In the genomic region with DNA sequence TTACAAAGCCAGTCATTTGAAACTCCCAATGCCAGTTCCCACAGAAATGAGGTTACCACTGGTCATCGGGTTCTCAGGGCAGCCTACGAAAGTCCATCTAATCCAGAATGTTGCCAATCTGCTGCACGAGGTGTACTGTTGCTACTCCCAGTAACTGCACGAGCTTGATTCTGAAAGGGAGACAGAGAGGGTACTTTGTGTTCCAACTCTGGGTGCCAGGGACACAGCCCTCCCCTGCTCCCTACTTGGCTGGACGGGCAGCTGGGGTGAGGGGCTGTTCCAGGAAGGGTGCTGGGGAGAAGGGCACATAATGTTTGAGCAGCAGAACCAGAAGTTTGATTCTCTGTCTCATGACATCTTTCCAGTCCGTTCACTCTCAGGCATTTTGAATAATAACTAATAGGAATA, we compare ENCODE assay signal across 23 cellular contexts. TPM values are rescaled to one million over a fixed set of nuclear protein-coding genes. Genes with fewer than 3 reads are reported as not detected.
DNase-seq lines count a peak whose midpoint lies in the region; ATAC-seq, FAIRE-seq and TF ChIP-seq lines count a peak whose summit lies in the region.
"Had no signal": no experiment of that assay in that cellular context is flagged by ENCODE, and none has a peak within 500 bp of the region (broad histone marks: within the 10 kb centered on the region; RNA-seq: fewer than 3 reads in every experiment).

No MANE protein-coding gene starts in this region.

- no peak for TF ChIP-seq EP300 in H1 (IDR thresholded peaks at IDR 0.05; ENCODE audit: borderline replicate concordance in 1 of 2, low read depth in 2 of 2, low read length in 2 of 2)
- TF ChIP-seq EP300 in upper lobe of left lung (IDR thresholded peaks at IDR 0.05): peak in 3 of 4 donors; percentile 78 to 99 (median 90)

- H3K14ac ChIP-seq in H1 (ENCODE audit: insufficient read length): no peak overlapping the region

- DNase-seq in H1 (ENCODE audit: low read depth in 1 of 2, low spot score in 2 of 2): no peak
- DNase-seq in hypothalamus (lab: John Stamatoyannopoulos, UW): peak in 41 of 51 donors; percentile 8 to 84 (median 48)
- peak in 8 of 10 donors; percentile 12 to 80 (median 32) for DNase-seq in posterior cingulate gyrus
- DNase-seq in upper lobe of left lung: peak in 1 of 2 donors; percentile 89
- DNase-seq in foreskin fibroblast: no peak
- no peak for DNase-seq in Karpas-422
- no peak for DNase-seq in GM12891 (ENCODE audit: insufficient read length, low spot score)
- DNase-seq: activated B cell treated with CpG ODN at 0.5 μM for 24 hours; activated CD8-positive, alpha-beta T cell treated with anti-CD3 and anti-CD28 coated beads, Interleukin-2, amount 10 ng/mL, durations not matched to agents 7 days and 5 days; activated naive CD8-positive, alpha-beta T cell treated with anti-CD3 and anti-CD28 coated beads, Interleukin-2, amount 50 U/mL, for 24 hours; Calu3; effector CD4-positive, alpha-beta T cell; esophagus squamous epithelium; islet precursor cell; mucosa of descending colon; NCI-H1417 treated with DMSO at 0.1 percent for 48 hours; NCI-H2171; NCI-H82; stimulated activated CD4-positive, alpha-beta T cell treated with anti-CD3 and anti-CD28 coated beads, Interleukin-2, amount 100 ng/mL, for 24 hours; T-helper 2 cell had no signal

- H3K27me3 ChIP-seq in H1 (replicated peaks in 1 of 4; ENCODE audit: control insufficient read depth in 3 of 4, extremely low read depth in 1 of 4, insufficient read depth in 3 of 4, low read length in 3 of 4): no peaks in the 10 kb centered on the region; a peak in 1 of 7 replicates
- H3K27me3 ChIP-seq in upper lobe of left lung: no peaks in the 10 kb centered on the region
- H3K27me3 ChIP-seq in Karpas-422 (ENCODE audit: low read length): no peaks in the 10 kb centered on the region
- H3K27me3 ChIP-seq: esophagus squamous epithelium, SJSA1 had no signal

- H3K4me3 ChIP-seq in H1 (ENCODE audit: extremely low read depth in 1 of 4, insufficient read depth in 2 of 4, low read depth in 3 of 4, low read length in 4 of 4) (no peak overlapping the region), upper lobe of left lung (no peak overlapping the region), foreskin fibroblast (ENCODE audit: low read depth in 1 of 2, low read length in 2 of 2) (no peak overlapping the region), Karpas-422 (ENCODE audit: low read length) (no peak overlapping the region)
- H3K4me3 ChIP-seq: esophagus squamous epithelium, mucosa of descending colon, SJSA1 had no signal

- no peak overlapping the region for H2BK20ac ChIP-seq in H1 (ENCODE audit: low read length)

- H3K9me2 ChIP-seq in Karpas-422 (replicated peaks; ENCODE audit: insufficient read depth, low read length): no peaks in the 10 kb centered on the region

- H3K79me1 ChIP-seq in H1 (ENCODE audit: low read depth, low read length): no peaks in the 10 kb centered on the region

- CTCF ChIA-PET in H1 (lab: Charles Lee; ENCODE audit: partially characterized antibody): interaction anchor here (0.6 to 0.9 kb wide), 3 partner anchors 9 to 743 kb away, joined by 3 read pairs; no protein-coding TSS in a partner anchor

- no peak for TF ChIP-seq POLR2A in H1 (IDR thresholded peaks at IDR 0.05; ENCODE audit: control extremely low read depth in 1 of 2, low read depth in 2 of 2, low read length in 2 of 2)
- peak in 1 of 4 donors; percentile 35 for TF ChIP-seq POLR2A in upper lobe of left lung (IDR thresholded peaks at IDR 0.05)
- TF ChIP-seq POLR2A in GM12891 (IDR thresholded peaks at IDR 0.05; ENCODE audit: low read depth, low read length): no peak

- WGBS in H1 (ENCODE audit: extremely low coverage in 1 of 2, insufficient coverage in 1 of 2, insufficient read length in 1 of 2, insufficient replicate concordance in 2 of 2, low coverage in 1 of 2, low lambda C conversion rate in 2 of 2, missing lambda C conversion rate in 1 of 2), 2 experiments: 52% methylated on average over 6 of the region's 6 CpGs; no CpG with 5 or more reads in 1 of the 2 experiments
- 42 to 54% methylated on average over 4 to 6 of the region's 6 CpGs for WGBS in upper lobe of left lung, 2 donors

- no peaks in the 10 kb centered on the region for H3K36me3 ChIP-seq in H1 (ENCODE audit: control insufficient read depth in 2 of 4, insufficient read depth in 4 of 4, low read length in 3 of 4)
- no peaks in the 10 kb centered on the region for H3K36me3 ChIP-seq in upper lobe of left lung
- no peaks in the 10 kb centered on the region for H3K36me3 ChIP-seq in Karpas-422 (ENCODE audit: insufficient read depth, low read length)
- H3K36me3 ChIP-seq: esophagus squamous epithelium, SJSA1 had no signal

- no peak overlapping the region for H2BK5ac ChIP-seq in H1 (ENCODE audit: low read depth, low read length)

- H3K23ac ChIP-seq in H1 (ENCODE audit: insufficient read length): no peak overlapping the region

- H3K79me2 ChIP-seq in H1 (ENCODE audit: control insufficient read depth in 1 of 2, insufficient read depth in 2 of 2, low read length in 2 of 2) (no peaks in the 10 kb centered on the region), Karpas-422 (ENCODE audit: low read length) (no peaks in the 10 kb centered on the region)

- no peak overlapping the region for H2BK12ac ChIP-seq in H1 (ENCODE audit: low read depth, low read length)

- ATAC-seq in upper lobe of left lung (ENCODE audit: low FRiP score in 2 of 2) (peak; percentile 65 to 90), HG03135 (IDR thresholded peaks at IDR 0.05; ENCODE audit: unreplicated experiment) (no peak)
- ATAC-seq: activated CD8-positive, alpha-beta T cell treated with anti-CD3 and anti-CD28 coated beads, Interleukin-2, amount 10 ng/mL, durations not matched to agents 7 days and 5 days; activated naive CD8-positive, alpha-beta T cell treated with anti-CD3 and anti-CD28 coated beads, Interleukin-2, amount 50 U/mL, for 24 hours; mucosa of descending colon had no signal

- H3K4me2 ChIP-seq in H1 (ENCODE audit: insufficient read depth in 1 of 2, low read depth in 2 of 2, low read length in 2 of 2) (no peak overlapping the region), Karpas-422 (ENCODE audit: low read depth, low read length, poor library complexity, severe bottlenecking) (no peak overlapping the region)

- intact Hi-C loops in posterior cingulate gyrus (cut with DNase I): no loop called here

- POLR2A ChIA-PET in H1 (lab: Charles Lee; ENCODE audit: partially characterized antibody): interaction anchor here (1.3 kb wide), 1 partner anchor 10 kb away, joined by 4 read pairs; no protein-coding TSS in a partner anchor

- H2AFZ ChIP-seq in H1 (ENCODE audit: low read length) (0 out of 2 replicates have a peak overlapping the region, but pooled peaks have one; percentile 11), Karpas-422 (ENCODE audit: low read length) (no peak overlapping the region)

- no peak overlapping the region for H3K56ac ChIP-seq in H1 (replicated peaks; ENCODE audit: insufficient read length, low read depth, low read length)

- H3K4ac ChIP-seq in H1 (replicated peaks; ENCODE audit: insufficient read length, low read depth, low read length): no peak overlapping the region

- no peak overlapping the region for H3K9ac ChIP-seq in H1 (replicated peaks in 1 of 4; ENCODE audit: extremely low read depth in 1 of 4, low read depth in 3 of 4, low read length in 3 of 4)
- H3K9ac ChIP-seq in Karpas-422 (ENCODE audit: low read length): no peak overlapping the region

- H3K23me2 ChIP-seq in H1 (ENCODE audit: low read depth, low read length): no peaks in the 10 kb centered on the region

- no peak for TF ChIP-seq CTCF in H1 (IDR thresholded peaks at IDR 0.05; ENCODE audit: control extremely low read depth in 1 of 3, insufficient read depth in 1 of 3, low read depth in 1 of 3, low read length in 3 of 3)
- TF ChIP-seq CTCF in upper lobe of left lung (IDR thresholded peaks at IDR 0.05): no peak
- TF ChIP-seq CTCF in foreskin fibroblast (IDR thresholded peaks at IDR 0.05; ENCODE audit: low read depth, low read length): no peak

- TF ChIP-seq RAD21 in H1 (IDR thresholded peaks at IDR 0.05 in 1 of 2, conservative IDR thresholded peaks at IDR 0.05 in 1 of 2; ENCODE audit: low read depth in 2 of 2, low read length in 2 of 2): no peak

- H3K27ac ChIP-seq in H1 (ENCODE audit: low read depth, low read length) (no peak overlapping the region), upper lobe of left lung (peak overlapping the region; percentile 48 to 81 (median 69)), Karpas-422 (ENCODE audit: low read length) (no peak overlapping the region)
- H3K27ac ChIP-seq: SJSA1 had no signal

- H3K18ac ChIP-seq in H1 (ENCODE audit: extremely low read depth, low read length): no peak overlapping the region

- FAIRE-seq in H1 (lab: Jason Lieb, UNC) (no peak), GM12891 (lab: Jason Lieb, UNC) (no peak)
- FAIRE-seq: G401.6 had no signal

- H4K8ac ChIP-seq in H1 (ENCODE audit: extremely low read depth, insufficient read depth, low read length): no peak overlapping the region

- no peak overlapping the region for H2BK15ac ChIP-seq in H1 (ENCODE audit: low read length)

- no peak overlapping the region for H2BK120ac ChIP-seq in H1 (replicated peaks; ENCODE audit: low read depth, low read length)

- H4K20me1 ChIP-seq in H1 (replicated peaks in 1 of 2; ENCODE audit: control insufficient read depth in 1 of 2, insufficient read depth in 2 of 2, low read length in 2 of 2) (no peaks in the 10 kb centered on the region), Karpas-422 (ENCODE audit: insufficient read depth, low read depth, low read length) (no peaks in the 10 kb centered on the region)

- no peak overlapping the region for H4K91ac ChIP-seq in H1 (replicated peaks; ENCODE audit: insufficient read length, low read length)

- H2AK5ac ChIP-seq in H1 (ENCODE audit: low read depth, low read length): no peak overlapping the region

- no peak overlapping the region for H4K5ac ChIP-seq in H1 (ENCODE audit: insufficient read length, low read depth, low read length)

- H3K4me1 ChIP-seq in H1 (replicated peaks in 1 of 4; ENCODE audit: control insufficient read depth in 3 of 4, insufficient read depth in 4 of 4, low read length in 3 of 4): no peaks in the 10 kb centered on the region
- peaks cover 0 to 15% (median 4%) of the 10 kb centered on the region in 4 donors for H3K4me1 ChIP-seq in upper lobe of left lung
- no peaks in the 10 kb centered on the region for H3K4me1 ChIP-seq in Karpas-422 (ENCODE audit: low read length)
- H3K4me1 ChIP-seq: esophagus squamous epithelium had no signal

- H3K9me3 ChIP-seq in H1 (ENCODE audit: insufficient read depth in 2 of 2, low read depth in 1 of 2, low read length in 1 of 2) (no peaks in the 10 kb centered on the region), upper lobe of left lung (no peaks in the 10 kb centered on the region), Karpas-422 (ENCODE audit: low read length) (no peaks in the 10 kb centered on the region)
- H3K9me3 ChIP-seq: esophagus squamous epithelium, mucosa of descending colon, SJSA1 had no signal

RNA-seq across cellular contexts. Expression of a gene that starts 27.1 kb away (rescaled TPM):
- total RNA-seq in H1 (2021; fragmentation: NEBNext Ultra II Directional; extraction: Animal tissue kit (Norgen Biotek cat#: 25700)): 20.8 and 21.8 TPM in 2 replicates
- polyA plus RNA-seq in H1 (2011; rRNA removed): 2.9 and 5.7 TPM in 2 replicates
- polyA plus RNA-seq in H1 (2011; cell fraction: cytosol; rRNA removed): 6.7 TPM
- 2.9 TPM for polyA plus RNA-seq in H1 (2011; cell fraction: nucleus; rRNA removed)
- 8.6 to 16.3 TPM (median 12.5 TPM) in 4 replicates for polyA plus RNA-seq in H1 (2012, experiment 1 of 2)
- 1.2 TPM for polyA plus RNA-seq in H1 (2012, experiment 2 of 2)
- 10.5 TPM for polyA plus RNA-seq in H1 (2013, experiment 1 of 2)
- 10.2 TPM for polyA plus RNA-seq in H1 (2013, experiment 2 of 2)
- 18.9 and 26.4 TPM in 2 replicates for polyA minus RNA-seq in H1 (2011; rRNA and poly(A)+ RNA removed)
- polyA minus RNA-seq in H1 (2011; cell fraction: cytosol; rRNA and poly(A)+ RNA removed): 10.9 TPM
- polyA minus RNA-seq in H1 (2011; cell fraction: nucleus; rRNA and poly(A)+ RNA removed): 10.0 TPM
- 10 to 100 TPM; 11.5 to 26.1 (median 21.9) TPM for total RNA-seq in upper lobe of left lung
- total RNA-seq in Karpas-422 (2014; rRNA removed; shearing (Covaris generic); ENCODE audit: low replicate concordance): 11.7 and 28.2 TPM in 2 replicates
- polyA plus RNA-seq in GM12891 (2012; ENCODE audit: low read depth, missing spikeins): 4.8 TPM

Comparison
In these comparisons a context has a peak if more than half of its experiments do, and no peak if none do; other contexts are left out.
1. DNase-seq: peak in hypothalamus (41 of 51) and posterior cingulate gyrus (8 of 10); none in H1 (0 of 2), foreskin fibroblast (0 of 2), Karpas-422 (single experiment) and GM12891 (single experiment).
2. H3K27ac ChIP-seq: peak in upper lobe of left lung (4 of 4); none in H1 (single experiment) and Karpas-422 (single experiment).